9 cellular contexts compared by ENCODE assay signal in the genomic region with DNA sequence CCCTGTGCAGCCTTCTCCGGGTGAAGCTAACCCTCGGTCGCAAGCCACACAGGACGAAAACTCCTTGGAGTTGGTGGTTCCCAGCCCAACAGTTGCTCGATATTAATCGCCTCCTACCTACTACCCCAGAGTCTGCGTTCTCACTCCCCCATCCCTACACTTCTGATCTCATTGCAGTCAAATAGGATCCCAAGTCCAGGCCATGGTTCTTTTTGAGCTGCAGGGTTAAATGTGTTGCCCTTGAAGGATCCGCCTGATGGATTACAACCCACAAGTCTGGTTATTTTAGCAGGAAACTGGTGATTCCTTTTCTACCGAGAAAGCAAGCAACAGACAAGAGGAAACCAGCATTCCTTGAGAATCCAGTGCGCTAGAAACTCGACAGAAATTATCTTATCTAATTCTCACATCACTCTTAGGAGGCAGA. TPM values are rescaled to one million over a fixed set of nuclear protein-coding genes. Genes with fewer than 3 reads are reported as not detected.
DNase-seq lines count a peak whose midpoint lies in the region; ATAC-seq and TF ChIP-seq lines count a peak whose summit lies in the region.
"Had no signal": no experiment of that assay in that cellular context is flagged by ENCODE, and none has a peak within 500 bp of the region (broad histone marks: within the 10 kb centered on the region; RNA-seq: fewer than 3 reads in every experiment).

No MANE protein-coding gene starts in this region.

- TF ChIP-seq CTCF in AG09309 (IDR thresholded peaks at IDR 0.05; ENCODE audit: control insufficient read depth, insufficient read depth, low read depth, low read length, missing control alignments) (no peak), breast epithelium (IDR thresholded peaks at IDR 0.05) (no peak), uterus (IDR thresholded peaks at IDR 0.05) (no peak)

- TF ChIP-seq POLR2A in breast epithelium (IDR thresholded peaks at IDR 0.05) (no peak), uterus (IDR thresholded peaks at IDR 0.05) (no peak)

- H3K4me3 Mint-ChIP-seq in memory B cell = peak overlapping the region; percentile 98

- no peaks in the 10 kb centered on the region for H3K9me3 Mint-ChIP-seq in memory B cell

- peaks cover 2% of the 10 kb centered on the region for H3K36me3 Mint-ChIP-seq in memory B cell

- peak overlapping the region; percentile 76 to 92 for H3K27ac ChIP-seq in breast epithelium
- peak overlapping the region; percentile 89 to 94 for H3K27ac ChIP-seq in uterus

- H3K4me3 ChIP-seq in AG09309 (ENCODE audit: control insufficient read depth, low read depth, low read length) (peak overlapping the region; percentile 89), breast epithelium (peak overlapping the region; percentile 88 to 99 (median 91)), uterus (peak overlapping the region; percentile 54 to 99)

- peak overlapping the region; percentile 98 for H3K27ac Mint-ChIP-seq in memory B cell

- no peak for TF ChIP-seq RAD21 in Ishikawa (IDR thresholded peaks at IDR 0.05; ENCODE audit: low read depth)

- H3K27me3 Mint-ChIP-seq in memory B cell = no peaks in the 10 kb centered on the region

- DNase-seq in AG09309 (ENCODE audit: low read depth) (no peak), breast epithelium (ENCODE audit: low spot score in 2 of 2) (no peak), memory B cell (ENCODE audit: low spot score in 2 of 2) (no peak), uterus (peak in 1 of 2 donors; percentile 24), NCI-H446 (lab: John Stamatoyannopoulos, UW) (no peak), hepatic stellate cell (ENCODE audit: low spot score) (no peak)

- TF ChIP-seq EP300 in Ishikawa (IDR thresholded peaks at IDR 0.05; ENCODE audit: borderline replicate concordance) = no peak

- H3K36me3 ChIP-seq in breast epithelium = no peaks in the 10 kb centered on the region
- H3K36me3 ChIP-seq in uterus = no peaks in the 10 kb centered on the region

- no peaks in the 10 kb centered on the region for H3K27me3 ChIP-seq in breast epithelium
- no peaks in the 10 kb centered on the region for H3K27me3 ChIP-seq in uterus

- intact Hi-C loops in breast epithelium (cut with DNase I; ENCODE audit: low total_unique reads) (no loop called here), uterus (cut with DNase I; ENCODE audit: low total_unique reads) (no loop called here)

- no peak for ATAC-seq in memory B cell (ENCODE audit: low read depth)
- ATAC-seq in GM21717 (IDR thresholded peaks at IDR 0.05; ENCODE audit: unreplicated experiment) = no peak

- H3K4me1 ChIP-seq in breast epithelium (no peaks in the 10 kb centered on the region), uterus (no peaks in the 10 kb centered on the region)

- H3K9me3 ChIP-seq in breast epithelium (no peaks in the 10 kb centered on the region), uterus (no peaks in the 10 kb centered on the region)

- peaks cover 49% of the 10 kb centered on the region for H3K4me1 Mint-ChIP-seq in memory B cell

TF ChIP-seq in Ishikawa, 13 proteins besides CTCF, POLR2A, EP300 and RAD21:
- no peak for TF ChIP-seq CEBPB (IDR thresholded peaks at IDR 0.05)
- no peak for TF ChIP-seq TEAD4 (IDR thresholded peaks at IDR 0.05)
- TF ChIP-seq ZBTB7A (IDR thresholded peaks at IDR 0.05; ENCODE audit: low read depth) = no peak
- TF ChIP-seq, protein P1, sequence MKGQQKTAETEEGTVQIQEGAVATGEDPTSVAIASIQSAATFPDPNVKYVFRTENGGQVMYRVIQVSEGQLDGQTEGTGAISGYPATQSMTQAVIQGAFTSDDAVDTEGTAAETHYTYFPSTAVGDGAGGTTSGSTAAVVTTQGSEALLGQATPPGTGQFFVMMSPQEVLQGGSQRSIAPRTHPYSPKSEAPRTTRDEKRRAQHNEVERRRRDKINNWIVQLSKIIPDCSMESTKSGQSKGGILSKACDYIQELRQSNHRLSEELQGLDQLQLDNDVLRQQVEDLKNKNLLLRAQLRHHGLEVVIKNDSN (IDR thresholded peaks at IDR 0.05) = no peak
- TF ChIP-seq CREB1 (IDR thresholded peaks at IDR 0.05; ENCODE audit: low read depth) = no peak
- TF ChIP-seq, protein P2, sequence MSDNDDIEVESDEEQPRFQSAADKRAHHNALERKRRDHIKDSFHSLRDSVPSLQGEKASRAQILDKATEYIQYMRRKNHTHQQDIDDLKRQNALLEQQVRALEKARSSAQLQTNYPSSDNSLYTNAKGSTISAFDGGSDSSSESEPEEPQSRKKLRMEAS (IDR thresholded peaks at IDR 0.05) = 0 out of 2 replicates have a peak, but pooled peaks have one; percentile 8
- TF ChIP-seq TCF12 (IDR thresholded peaks at IDR 0.05; ENCODE audit: low read depth) = no peak
- TF ChIP-seq, protein P3, sequence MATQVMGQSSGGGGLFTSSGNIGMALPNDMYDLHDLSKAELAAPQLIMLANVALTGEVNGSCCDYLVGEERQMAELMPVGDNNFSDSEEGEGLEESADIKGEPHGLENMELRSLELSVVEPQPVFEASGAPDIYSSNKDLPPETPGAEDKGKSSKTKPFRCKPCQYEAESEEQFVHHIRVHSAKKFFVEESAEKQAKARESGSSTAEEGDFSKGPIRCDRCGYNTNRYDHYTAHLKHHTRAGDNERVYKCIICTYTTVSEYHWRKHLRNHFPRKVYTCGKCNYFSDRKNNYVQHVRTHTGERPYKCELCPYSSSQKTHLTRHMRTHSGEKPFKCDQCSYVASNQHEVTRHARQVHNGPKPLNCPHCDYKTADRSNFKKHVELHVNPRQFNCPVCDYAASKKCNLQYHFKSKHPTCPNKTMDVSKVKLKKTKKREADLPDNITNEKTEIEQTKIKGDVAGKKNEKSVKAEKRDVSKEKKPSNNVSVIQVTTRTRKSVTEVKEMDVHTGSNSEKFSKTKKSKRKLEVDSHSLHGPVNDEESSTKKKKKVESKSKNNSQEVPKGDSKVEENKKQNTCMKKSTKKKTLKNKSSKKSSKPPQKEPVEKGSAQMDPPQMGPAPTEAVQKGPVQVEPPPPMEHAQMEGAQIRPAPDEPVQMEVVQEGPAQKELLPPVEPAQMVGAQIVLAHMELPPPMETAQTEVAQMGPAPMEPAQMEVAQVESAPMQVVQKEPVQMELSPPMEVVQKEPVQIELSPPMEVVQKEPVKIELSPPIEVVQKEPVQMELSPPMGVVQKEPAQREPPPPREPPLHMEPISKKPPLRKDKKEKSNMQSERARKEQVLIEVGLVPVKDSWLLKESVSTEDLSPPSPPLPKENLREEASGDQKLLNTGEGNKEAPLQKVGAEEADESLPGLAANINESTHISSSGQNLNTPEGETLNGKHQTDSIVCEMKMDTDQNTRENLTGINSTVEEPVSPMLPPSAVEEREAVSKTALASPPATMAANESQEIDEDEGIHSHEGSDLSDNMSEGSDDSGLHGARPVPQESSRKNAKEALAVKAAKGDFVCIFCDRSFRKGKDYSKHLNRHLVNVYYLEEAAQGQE (IDR thresholded peaks at IDR 0.05; ENCODE audit: low read depth) = no peak
TF ChIP-seq in Ishikawa: peak in this region for 1.

RNA-seq across cellular contexts. Expression of a gene that starts 0.8 kb away (rescaled TPM):
- total RNA-seq in breast epithelium (10 to 100 TPM; 38.1 to 42.9 (median 40.4) TPM), uterus (10 to 100 TPM in 3 of 4 donors, 1 to 10 TPM in 1; 8.8 to 45.6 (median 34.2) TPM)

RNA-seq across cellular contexts. Expression of a gene that starts 40.1 kb away (rescaled TPM):
- total RNA-seq in breast epithelium (not detected), uterus (not detected)
- total RNA-seq: pulmonary artery endothelial cell had no signal
